In the genomic region with DNA sequence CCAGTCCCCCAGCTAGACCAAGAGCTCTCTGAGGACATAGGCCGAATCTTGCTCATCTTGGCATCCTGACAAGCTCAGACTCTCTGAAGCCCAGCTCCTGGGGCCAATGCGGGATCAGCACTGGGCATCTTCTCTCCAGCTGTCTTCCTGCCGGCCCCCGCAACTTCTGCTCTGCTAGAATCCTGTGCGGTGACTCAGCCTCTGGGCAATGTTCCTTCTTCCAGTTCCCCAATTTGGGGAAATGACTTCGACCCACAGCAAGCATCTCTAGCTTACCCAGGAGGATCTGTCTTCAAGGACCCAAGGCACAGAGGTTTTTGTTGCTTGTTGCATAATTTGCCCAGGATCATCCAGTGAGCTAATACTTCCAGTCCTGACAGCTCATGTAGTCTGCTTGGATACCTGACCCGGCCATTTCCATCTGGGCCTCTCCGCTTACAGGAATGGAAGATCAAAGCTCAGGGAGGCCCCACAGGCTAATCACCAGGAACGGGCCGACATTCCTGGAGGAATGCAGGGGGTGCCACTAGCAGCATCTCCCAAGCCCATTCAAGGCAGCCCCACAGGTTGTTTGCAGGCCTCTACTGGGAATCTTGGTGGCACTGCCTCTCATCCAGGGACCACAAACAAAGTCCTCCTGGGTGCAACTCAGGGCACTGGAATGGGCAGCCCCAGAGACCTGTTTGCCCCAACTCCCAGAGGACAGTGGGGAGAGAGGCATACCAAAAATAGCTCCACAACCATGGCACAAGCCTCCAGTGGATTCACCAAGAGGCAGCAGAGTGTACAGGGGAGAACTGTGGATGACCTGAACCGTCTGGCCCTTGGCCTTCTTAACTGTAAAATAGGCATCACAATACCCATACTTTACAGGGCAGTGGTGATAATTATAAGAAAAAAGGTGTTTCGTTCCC, we compare ENCODE assay signal across 10 cellular contexts.
DNase-seq lines count a peak whose midpoint lies in the region; ATAC-seq lines count a peak whose summit lies in the region.
"Had no signal": no experiment of that assay in that cellular context is flagged by ENCODE, and none has a peak within 500 bp of the region (broad histone marks: within the 10 kb centered on the region; RNA-seq: fewer than 3 reads in every experiment).

No MANE protein-coding gene starts in this region.

- H3K9me3 ChIP-seq in neuronal stem cell (replicated peaks in 1 of 2; ENCODE audit: control insufficient read depth in 2 of 2, insufficient read depth in 1 of 2, low read depth in 1 of 2, low read length in 2 of 2), result no peaks in the 10 kb centered on the region

- no peak overlapping the region for H2BK5ac ChIP-seq in neuronal stem cell (ENCODE audit: low read length)

- no peak overlapping the region for H2BK12ac ChIP-seq in neuronal stem cell (ENCODE audit: low read length)

- no peak overlapping the region for H3K9ac ChIP-seq in neuronal stem cell (ENCODE audit: low read depth, low read length, poor library complexity)

- no peak overlapping the region for H3K4me3 ChIP-seq in neuronal stem cell (ENCODE audit: low read length in 2 of 2)

- H3K4me3 Mint-ChIP-seq in activated naive CD8-positive, alpha-beta T cell treated with anti-CD3 and anti-CD28 coated beads for 36 hours, result no peak overlapping the region
- H3K4me3 Mint-ChIP-seq: naive thymus-derived CD8-positive, alpha-beta T cell had no signal

- ATAC-seq in esophagus mucosa, result peak; percentile 16
- ATAC-seq in GM18502 (IDR thresholded peaks at IDR 0.05; ENCODE audit: poor library complexity, unreplicated experiment), result no peak
- ATAC-seq in GM18870 (IDR thresholded peaks at IDR 0.05; ENCODE audit: unreplicated experiment), result no peak
- ATAC-seq: naive thymus-derived CD8-positive, alpha-beta T cell had no signal

- no peaks in the 10 kb centered on the region for H3K36me3 Mint-ChIP-seq in activated naive CD8-positive, alpha-beta T cell treated with anti-CD3 and anti-CD28 coated beads for 36 hours
- H3K36me3 Mint-ChIP-seq: naive thymus-derived CD8-positive, alpha-beta T cell had no signal

- H2BK15ac ChIP-seq in neuronal stem cell (ENCODE audit: low read length), result no peak overlapping the region

- no CpG with 5 or more reads among the region's 12 CpGs for WGBS in neuronal stem cell (ENCODE audit: extremely low coverage in 2 of 2, insufficient read length in 2 of 2, insufficient replicate concordance in 1 of 2), 2 donors

- DNase-seq in AG20443 (ENCODE audit: low spot score) (peak; percentile 92), RPMI8226 (peak; percentile 2), neuronal stem cell (ENCODE audit: low spot score) (no peak)
- no peak for DNase-seq in stimulated activated CD4-positive, alpha-beta T cell treated with anti-CD3 and anti-CD28 coated beads, Interleukin-2, amount 100 ng/mL, for 48 hours
- no peak for DNase-seq in activated naive CD8-positive, alpha-beta T cell treated with anti-CD3 and anti-CD28 coated beads for 36 hours
- DNase-seq: DMS79 treated with DMSO at 0.1 percent for 48 hours; naive thymus-derived CD8-positive, alpha-beta T cell had no signal

- H3K27ac ChIP-seq in neuronal stem cell (replicated peaks; ENCODE audit: low read length), result no peak overlapping the region

- no peak overlapping the region for H4K8ac ChIP-seq in neuronal stem cell (ENCODE audit: low read depth, low read length)

- H2AFZ ChIP-seq in neuronal stem cell (ENCODE audit: low read length), result no peak overlapping the region

- H2BK120ac ChIP-seq in neuronal stem cell (ENCODE audit: low read depth, low read length), result no peak overlapping the region

- H3K79me1 ChIP-seq in neuronal stem cell (ENCODE audit: low read depth, low read length), result no peaks in the 10 kb centered on the region

- no peak overlapping the region for H3K4ac ChIP-seq in neuronal stem cell (ENCODE audit: low read length)

- H3K14ac ChIP-seq in neuronal stem cell (ENCODE audit: low read length), result no peak overlapping the region

- H3K27me3 Mint-ChIP-seq in activated naive CD8-positive, alpha-beta T cell treated with anti-CD3 and anti-CD28 coated beads for 36 hours, result no peaks in the 10 kb centered on the region
- H3K27me3 Mint-ChIP-seq: naive thymus-derived CD8-positive, alpha-beta T cell had no signal

- no peak overlapping the region for H3K23ac ChIP-seq in neuronal stem cell (ENCODE audit: low read depth, low read length, poor library complexity)

- no peaks in the 10 kb centered on the region for H3K4me1 Mint-ChIP-seq in activated naive CD8-positive, alpha-beta T cell treated with anti-CD3 and anti-CD28 coated beads for 36 hours

- H3K36me3 ChIP-seq in neuronal stem cell (replicated peaks in 1 of 2; ENCODE audit: control insufficient read depth in 2 of 2, insufficient read depth in 2 of 2, low read length in 2 of 2), result no peaks in the 10 kb centered on the region

- H2AK5ac ChIP-seq in neuronal stem cell (ENCODE audit: low read depth, low read length), result peak overlapping the region; percentile 22

- no peak overlapping the region for H3K4me2 ChIP-seq in neuronal stem cell (ENCODE audit: insufficient read depth, low read length, poor library complexity, severe bottlenecking)

- H4K91ac ChIP-seq in neuronal stem cell (ENCODE audit: low read depth, low read length, poor library complexity), result no peak overlapping the region

- H3K27ac Mint-ChIP-seq in activated naive CD8-positive, alpha-beta T cell treated with anti-CD3 and anti-CD28 coated beads for 36 hours, result no peak overlapping the region

- H3K18ac ChIP-seq in neuronal stem cell (ENCODE audit: low read length), result peak overlapping the region; percentile 15

- H3K4me1 ChIP-seq in neuronal stem cell (ENCODE audit: control insufficient read depth in 2 of 2, insufficient read depth in 1 of 2, low read depth in 1 of 2, low read length in 2 of 2), result peaks cover 0 to 25% of the 10 kb centered on the region in 2 donors

- H3K9me3 Mint-ChIP-seq in activated naive CD8-positive, alpha-beta T cell treated with anti-CD3 and anti-CD28 coated beads for 36 hours, result no peaks in the 10 kb centered on the region
- H3K9me3 Mint-ChIP-seq: naive thymus-derived CD8-positive, alpha-beta T cell had no signal

- no peaks in the 10 kb centered on the region for H3K27me3 ChIP-seq in neuronal stem cell (ENCODE audit: control insufficient read depth in 3 of 3, insufficient read depth in 3 of 3, low read depth in 1 of 3, low read length in 3 of 3)

Comparison
In these comparisons a context has a peak if more than half of its experiments do, and no peak if none do; other contexts are left out.
1. DNase-seq: peak in AG20443 (single experiment) and RPMI8226 (single experiment); none in neuronal stem cell (single experiment), stimulated activated CD4-positive, alpha-beta T cell treated with anti-CD3 and anti-CD28 coated beads, Interleukin-2, amount 100 ng/mL, for 48 hours (0 of 2) and activated naive CD8-positive, alpha-beta T cell treated with anti-CD3 and anti-CD28 coated beads for 36 hours (single experiment).